2 cellular contexts compared by ENCODE assay signal in genomic region chr19:38952395-38953165, GRCh38.
TF ChIP-seq lines count a peak whose summit lies in the region.

No MANE protein-coding gene starts in this region.

TF ChIP-seq in SK-N-SH, 30 proteins besides CTCF, POLR2A, EP300 and RAD21 (continued from another document):
- TF ChIP-seq FOXJ3 (CRISPR knock-in tag; IDR thresholded peaks at IDR 0.05) (no peak), TCF12 (IDR thresholded peaks at IDR 0.05) (no peak), SIN3A (IDR thresholded peaks at IDR 0.05; ENCODE audit: borderline replicate concordance, low read depth, low read length) (no peak), FOXM1 (IDR thresholded peaks at IDR 0.05; ENCODE audit: low read depth) (no peak), ELF1 (IDR thresholded peaks at IDR 0.05) (no peak)
- TF ChIP-seq, protein P1, sequence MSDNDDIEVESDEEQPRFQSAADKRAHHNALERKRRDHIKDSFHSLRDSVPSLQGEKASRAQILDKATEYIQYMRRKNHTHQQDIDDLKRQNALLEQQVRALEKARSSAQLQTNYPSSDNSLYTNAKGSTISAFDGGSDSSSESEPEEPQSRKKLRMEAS (IDR thresholded peaks at IDR 0.05; ENCODE audit: low read depth): no peak

TF ChIP-seq in SK-N-SH treated with all-trans-retinoic acid at 6 μM for 48 hours, 23 proteins besides CTCF, POLR2A, EP300 and RAD21 (continued from another document):
- TF ChIP-seq TSHZ2 (CRISPR knock-in tag; IDR thresholded peaks at IDR 0.05) (no peak), BACH2 (CRISPR knock-in tag; IDR thresholded peaks at IDR 0.05; ENCODE audit: borderline replicate concordance) (no peak), ZFP30 (CRISPR knock-in tag; IDR thresholded peaks at IDR 0.05) (no peak), ARNTL (CRISPR knock-in tag; IDR thresholded peaks at IDR 0.05; ENCODE audit: borderline replicate concordance, low read depth) (no peak), RARB (CRISPR knock-in tag; IDR thresholded peaks at IDR 0.05) (no peak), ESRRG (CRISPR knock-in tag; IDR thresholded peaks at IDR 0.05) (no peak), SNAI2 (CRISPR knock-in tag; IDR thresholded peaks at IDR 0.05) (no peak), ZNF565 (CRISPR knock-in tag; conservative IDR thresholded peaks at IDR 0.05; ENCODE audit: low read depth) (no peak), CREB5 (CRISPR knock-in tag; IDR thresholded peaks at IDR 0.05; ENCODE audit: low read depth) (no peak), PPARA (CRISPR knock-in tag; IDR thresholded peaks at IDR 0.05; ENCODE audit: borderline replicate concordance) (no peak), TCF4 (CRISPR knock-in tag; IDR thresholded peaks at IDR 0.05; ENCODE audit: borderline replicate concordance) (no peak), CSRNP3 (CRISPR knock-in tag; IDR thresholded peaks at IDR 0.05) (no peak)
- TF ChIP-seq, protein P2, sequence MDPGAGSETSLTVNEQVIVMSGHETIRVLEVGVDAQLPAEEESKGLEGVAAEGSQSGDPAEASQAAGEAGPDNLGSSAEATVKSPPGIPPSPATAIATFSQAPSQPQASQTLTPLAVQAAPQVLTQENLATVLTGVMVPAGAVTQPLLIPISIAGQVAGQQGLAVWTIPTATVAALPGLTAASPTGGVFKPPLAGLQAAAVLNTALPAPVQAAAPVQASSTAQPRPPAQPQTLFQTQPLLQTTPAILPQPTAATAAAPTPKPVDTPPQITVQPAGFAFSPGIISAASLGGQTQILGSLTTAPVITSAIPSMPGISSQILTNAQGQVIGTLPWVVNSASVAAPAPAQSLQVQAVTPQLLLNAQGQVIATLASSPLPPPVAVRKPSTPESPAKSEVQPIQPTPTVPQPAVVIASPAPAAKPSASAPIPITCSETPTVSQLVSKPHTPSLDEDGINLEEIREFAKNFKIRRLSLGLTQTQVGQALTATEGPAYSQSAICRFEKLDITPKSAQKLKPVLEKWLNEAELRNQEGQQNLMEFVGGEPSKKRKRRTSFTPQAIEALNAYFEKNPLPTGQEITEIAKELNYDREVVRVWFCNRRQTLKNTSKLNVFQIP (CRISPR knock-in tag; IDR thresholded peaks at IDR 0.05; ENCODE audit: borderline replicate concordance, low read depth): no peak
